35 cellular contexts compared by ENCODE assay signal in the genomic region with DNA sequence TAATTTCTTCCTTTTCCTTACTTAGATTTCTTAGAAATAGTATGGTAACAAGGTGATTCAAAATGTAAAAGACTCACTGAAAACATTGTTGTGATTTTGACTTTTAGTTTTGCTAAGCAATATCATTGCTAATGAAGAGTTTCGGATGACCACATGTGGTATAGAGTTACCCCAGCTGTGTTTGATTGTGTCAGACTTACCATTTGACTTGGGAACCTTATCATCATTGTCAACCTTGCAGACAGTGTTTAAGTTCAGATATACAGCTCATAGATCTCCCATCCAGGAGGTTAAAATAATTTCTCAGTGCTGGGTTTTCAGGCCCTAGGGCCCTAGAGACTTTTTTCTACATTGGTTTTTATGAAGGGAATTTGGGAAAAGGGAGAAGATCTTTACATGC.
A peak's percentile ranks its signal among the peaks of the same experiment; 100 is the strongest.
DNase-seq lines count a peak whose midpoint lies in the region; ATAC-seq and TF ChIP-seq lines count a peak whose summit lies in the region.
"Had no signal": no experiment of that assay in that cellular context is flagged by ENCODE, and none has a peak within 500 bp of the region (broad histone marks: within the 10 kb centered on the region; RNA-seq: fewer than 3 reads in every experiment).

No MANE protein-coding gene starts in this region.

- no peaks in the 10 kb centered on the region for H4K20me1 ChIP-seq in PC-3 (ENCODE audit: low read length)

- H3K27me3 ChIP-seq in PC-3 (ENCODE audit: low read length) (no peaks in the 10 kb centered on the region), endodermal cell (ENCODE audit: control insufficient read depth, insufficient read depth, low read length, poor library complexity, severe bottlenecking) (no peaks in the 10 kb centered on the region)
- H3K27me3 ChIP-seq: neutrophil had no signal

- no peaks in the 10 kb centered on the region for H3K36me3 Mint-ChIP-seq in endodermal cell (ENCODE audit: low read depth)
- no peaks in the 10 kb centered on the region for H3K36me3 Mint-ChIP-seq in stimulated activated effector memory CD8-positive, alpha-beta T cell treated with anti-CD3 and anti-CD28 coated beads, Interleukin-12 subunit alpha, Interleukin-12 subunit beta, amount 100 ng/mL, for 72 hours
- H3K36me3 Mint-ChIP-seq: activated naive CD8-positive, alpha-beta T cell treated with anti-CD3 and anti-CD28 coated beads for 36 hours; CD14-positive monocyte; immature natural killer cell had no signal

- no peak overlapping the region for H3K4me3 Mint-ChIP-seq in endodermal cell
- no peak overlapping the region for H3K4me3 Mint-ChIP-seq in stimulated activated effector memory CD8-positive, alpha-beta T cell treated with anti-CD3 and anti-CD28 coated beads, Interleukin-12 subunit alpha, Interleukin-12 subunit beta, amount 100 ng/mL, for 72 hours
- H3K4me3 Mint-ChIP-seq: activated naive CD8-positive, alpha-beta T cell treated with anti-CD3 and anti-CD28 coated beads for 36 hours; CD14-positive monocyte; central memory CD8-positive, alpha-beta T cell; H9; immature natural killer cell; T-helper 1 cell treated with Interleukin-12 subunit alpha and Interleukin-12 subunit beta and Interleukin-4 antibody, amounts not matched to agents 30 μg/mL and 1 μg/mL, for 36 hours had no signal

- H3K27ac ChIP-seq in PC-3 (ENCODE audit: low read length), result no peak overlapping the region
- H3K27ac ChIP-seq in endodermal cell (ENCODE audit: low read depth, low read length), result no peak overlapping the region
- no peak overlapping the region for H3K27ac ChIP-seq in caudate nucleus (ENCODE audit: low read depth, low read length)
- H3K27ac ChIP-seq: neutrophil, RWPE1, SK-N-MC had no signal

- H3K9me3 ChIP-seq in PC-3 (ENCODE audit: low read length) (no peaks in the 10 kb centered on the region), endodermal cell (ENCODE audit: control insufficient read depth, low read length) (no peaks in the 10 kb centered on the region)
- H3K9me3 ChIP-seq: neutrophil had no signal

- no peaks in the 10 kb centered on the region for H3K27me3 Mint-ChIP-seq in endodermal cell (ENCODE audit: insufficient read depth)
- H3K27me3 Mint-ChIP-seq: progenitor cell of endocrine pancreas had no signal

- peak; percentile 20 for DNase-seq in NCI-H748 (lab: John Stamatoyannopoulos, UW; ENCODE audit: unreplicated experiment)
- no peak for DNase-seq in NCI-H748 treated with DMSO at 0.1 percent for 48 hours (lab: John Stamatoyannopoulos, UW)
- DNase-seq in PC-3, result no peak
- no peak for DNase-seq in endodermal cell
- DNase-seq in stimulated activated effector memory CD8-positive, alpha-beta T cell treated with anti-CD3 and anti-CD28 coated beads, Interleukin-12 subunit alpha, Interleukin-12 subunit beta, amount 100 ng/mL, for 72 hours (ENCODE audit: low spot score in 2 of 2), result no peak
- DNase-seq in caudate nucleus (lab: John Stamatoyannopoulos, UW), result no peak
- DNase-seq: 8988T; activated CD4-positive, alpha-beta T cell treated with anti-CD3 and anti-CD28 coated beads for 4 hours; activated effector memory CD4-positive, alpha-beta T cell treated with anti-CD3 and anti-CD28 coated beads, Interleukin-2, amount 50 U/mL, for 16 hours; activated naive CD8-positive, alpha-beta T cell treated with anti-CD3 and anti-CD28 coated beads for 36 hours; activated T-cell treated with anti-CD3 and anti-CD28 coated beads for 4 hours; aorta; Calu3; H9; hypothalamus; immature natural killer cell; Karpas-422; mesenchymal stem cell; MV-4-11; NCI-H187; NCI-H2171 treated with DMSO at 0.1 percent for 48 hours; NCI-H510A treated with DMSO at 0.1 percent for 48 hours; stimulated activated CD4-positive, alpha-beta T cell treated with anti-CD3 and anti-CD28 coated beads, Interleukin-15, amount 100 ng/mL, for 24 hours; stimulated activated naive CD4-positive, alpha-beta T cell treated with Interleukin-2 at 50 U/mL for 16 hours had no signal

- ATAC-seq in PC-3 (no peak), HG03457 (IDR thresholded peaks at IDR 0.05; ENCODE audit: unreplicated experiment) (no peak), SK-N-SH treated with all-trans-retinoic acid at 6 μM for 48 hours (no peak)
- ATAC-seq in stimulated activated effector memory CD8-positive, alpha-beta T cell treated with anti-CD3 and anti-CD28 coated beads, Interleukin-12 subunit alpha, Interleukin-12 subunit beta, amount 100 ng/mL, for 72 hours, result peak; percentile 49
- ATAC-seq: left lobe of liver, sciatic nerve had no signal

- H3K4me1 Mint-ChIP-seq in endodermal cell, result peaks cover 14% of the 10 kb centered on the region
- no peaks in the 10 kb centered on the region for H3K4me1 Mint-ChIP-seq in stimulated activated effector memory CD8-positive, alpha-beta T cell treated with anti-CD3 and anti-CD28 coated beads, Interleukin-12 subunit alpha, Interleukin-12 subunit beta, amount 100 ng/mL, for 72 hours
- H3K4me1 Mint-ChIP-seq: CD14-positive monocyte; central memory CD8-positive, alpha-beta T cell; immature natural killer cell had no signal

- H3F3A ChIP-seq in PC-3 (ENCODE audit: low read length, unreplicated experiment), result no peaks in the 10 kb centered on the region

- no peaks in the 10 kb centered on the region for H3K9me3 Mint-ChIP-seq in endodermal cell
- H3K9me3 Mint-ChIP-seq in stimulated activated effector memory CD8-positive, alpha-beta T cell treated with anti-CD3 and anti-CD28 coated beads, Interleukin-12 subunit alpha, Interleukin-12 subunit beta, amount 100 ng/mL, for 72 hours, result no peaks in the 10 kb centered on the region
- H3K9me3 Mint-ChIP-seq: activated naive CD8-positive, alpha-beta T cell treated with anti-CD3 and anti-CD28 coated beads for 36 hours; central memory CD8-positive, alpha-beta T cell; immature natural killer cell; T-helper 1 cell treated with Interleukin-12 subunit alpha and Interleukin-12 subunit beta and Interleukin-4 antibody, amounts not matched to agents 30 μg/mL and 1 μg/mL, for 36 hours had no signal

- WGBS in endodermal cell (ENCODE audit: insufficient coverage in 1 of 2, insufficient read length in 1 of 2), 2 experiments, result 83 to 94% methylated on average over 1 of the region's 1 CpG

- H3K4me3 ChIP-seq in PC-3 (ENCODE audit: low read length) (no peak overlapping the region), endodermal cell (ENCODE audit: low read length) (peak overlapping the region; percentile 32)
- H3K4me3 ChIP-seq: SK-N-MC had no signal

- POLR2A ChIA-PET in PC-3 (lab: Charles Lee; ENCODE audit: unreplicated experiment), result no interaction called here

- H3K4me2 ChIP-seq in PC-3 (ENCODE audit: low read length), result 0 out of 2 replicates have a peak overlapping the region, but pooled peaks have one; percentile 6

- H3K79me2 ChIP-seq in PC-3 (ENCODE audit: low read length), result no peaks in the 10 kb centered on the region

- CTCF ChIA-PET in PC-3 (lab: Charles Lee), result interaction anchor here (0.9 kb wide), 1 partner anchor 83 kb away, joined by 8 read pairs; no protein-coding TSS in a partner anchor

- no peak for TF ChIP-seq CTCF in PC-3 (conservative IDR thresholded peaks at IDR 0.05; ENCODE audit: low read depth, low read length)
- TF ChIP-seq CTCF in endodermal cell (conservative IDR thresholded peaks at IDR 0.05), result no peak

- no TSS peak for BruUV-seq in PC-3 (replicated peaks; lab: Mats Ljungman, UMichigan)

- H3K9ac ChIP-seq in PC-3 (ENCODE audit: low read length) (no peak overlapping the region), endodermal cell (ENCODE audit: extremely low read depth, low read length, poor library complexity, severe bottlenecking) (no peak overlapping the region)

- intact Hi-C loops in PC-3 (cut with micrococcal nuclease), result no loop called here

- H3K36me3 ChIP-seq in PC-3 (ENCODE audit: low read depth, low read length) (no peaks in the 10 kb centered on the region), endodermal cell (ENCODE audit: control insufficient read depth, insufficient read depth, low read length) (no peaks in the 10 kb centered on the region)
- H3K36me3 ChIP-seq: neutrophil had no signal

- no peaks in the 10 kb centered on the region for H3K9me2 ChIP-seq in PC-3 (replicated peaks; ENCODE audit: low read length)

- H3K27ac Mint-ChIP-seq in endodermal cell, result peak overlapping the region; percentile 7
- no peak overlapping the region for H3K27ac Mint-ChIP-seq in stimulated activated effector memory CD8-positive, alpha-beta T cell treated with anti-CD3 and anti-CD28 coated beads, Interleukin-12 subunit alpha, Interleukin-12 subunit beta, amount 100 ng/mL, for 72 hours
- H3K27ac Mint-ChIP-seq: activated naive CD8-positive, alpha-beta T cell treated with anti-CD3 and anti-CD28 coated beads for 36 hours; CD14-positive monocyte; immature natural killer cell; progenitor cell of endocrine pancreas; T-helper 1 cell treated with Interleukin-12 subunit alpha and Interleukin-12 subunit beta and Interleukin-4 antibody, amounts not matched to agents 30 μg/mL and 1 μg/mL, for 36 hours had no signal

- peak overlapping the region; percentile 29; the same call in 1 of the 2 replicates for H2AFZ ChIP-seq in PC-3 (ENCODE audit: low read length)

- H3K4me1 ChIP-seq in PC-3 (ENCODE audit: insufficient read depth, low read length) (peaks cover 45% of the 10 kb centered on the region), endodermal cell (ENCODE audit: control insufficient read depth, insufficient read depth, low read length) (peaks cover 6% of the 10 kb centered on the region)

TF ChIP-seq in SK-N-SH treated with all-trans-retinoic acid at 6 μM for 48 hours, 23 proteins besides CTCF, POLR2A, EP300 and RAD21 (continues in another document):
- TF ChIP-seq ZFP30 (CRISPR knock-in tag; IDR thresholded peaks at IDR 0.05), result no peak
- no peak for TF ChIP-seq ZFP3 (CRISPR knock-in tag; IDR thresholded peaks at IDR 0.05)
- TF ChIP-seq, protein P1, sequence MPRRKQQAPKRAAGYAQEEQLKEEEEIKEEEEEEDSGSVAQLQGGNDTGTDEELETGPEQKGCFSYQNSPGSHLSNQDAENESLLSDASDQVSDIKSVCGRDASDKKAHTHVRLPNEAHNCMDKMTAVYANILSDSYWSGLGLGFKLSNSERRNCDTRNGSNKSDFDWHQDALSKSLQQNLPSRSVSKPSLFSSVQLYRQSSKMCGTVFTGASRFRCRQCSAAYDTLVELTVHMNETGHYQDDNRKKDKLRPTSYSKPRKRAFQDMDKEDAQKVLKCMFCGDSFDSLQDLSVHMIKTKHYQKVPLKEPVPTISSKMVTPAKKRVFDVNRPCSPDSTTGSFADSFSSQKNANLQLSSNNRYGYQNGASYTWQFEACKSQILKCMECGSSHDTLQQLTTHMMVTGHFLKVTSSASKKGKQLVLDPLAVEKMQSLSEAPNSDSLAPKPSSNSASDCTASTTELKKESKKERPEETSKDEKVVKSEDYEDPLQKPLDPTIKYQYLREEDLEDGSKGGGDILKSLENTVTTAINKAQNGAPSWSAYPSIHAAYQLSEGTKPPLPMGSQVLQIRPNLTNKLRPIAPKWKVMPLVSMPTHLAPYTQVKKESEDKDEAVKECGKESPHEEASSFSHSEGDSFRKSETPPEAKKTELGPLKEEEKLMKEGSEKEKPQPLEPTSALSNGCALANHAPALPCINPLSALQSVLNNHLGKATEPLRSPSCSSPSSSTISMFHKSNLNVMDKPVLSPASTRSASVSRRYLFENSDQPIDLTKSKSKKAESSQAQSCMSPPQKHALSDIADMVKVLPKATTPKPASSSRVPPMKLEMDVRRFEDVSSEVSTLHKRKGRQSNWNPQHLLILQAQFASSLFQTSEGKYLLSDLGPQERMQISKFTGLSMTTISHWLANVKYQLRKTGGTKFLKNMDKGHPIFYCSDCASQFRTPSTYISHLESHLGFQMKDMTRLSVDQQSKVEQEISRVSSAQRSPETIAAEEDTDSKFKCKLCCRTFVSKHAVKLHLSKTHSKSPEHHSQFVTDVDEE (CRISPR knock-in tag; IDR thresholded peaks at IDR 0.05), result no peak
